8 cellular contexts compared by ENCODE assay signal in genomic region chr15:58931985-58932384, GRCh38. TPM values are rescaled to one million over a fixed set of nuclear protein-coding genes. Genes with fewer than 3 reads are reported as not detected.
DNase-seq lines count a peak whose midpoint lies in the region; ATAC-seq and TF ChIP-seq lines count a peak whose summit lies in the region.

No MANE protein-coding gene starts in this region.

- no peaks in the 10 kb centered on the region for H3K9me3 ChIP-seq in A673 (ENCODE audit: low read depth, low read length, poor library complexity, severe bottlenecking)
- no peaks in the 10 kb centered on the region for H3K9me3 ChIP-seq in neural cell (ENCODE audit: low read length)

- no peak for TF ChIP-seq RAD21 in neural cell (conservative IDR thresholded peaks at IDR 0.05)

- DNase-seq in A673 (ENCODE audit: low spot score) (peak; percentile 56), GM19238 (ENCODE audit: insufficient read length, low spot score) (peak; percentile 8), erythroblast (lab: John Stamatoyannopoulos, UW) (peak; percentile 79 to 81)

- ATAC-seq in SK-N-SH treated with all-trans-retinoic acid at 6 μM for 48 hours, result peak; percentile 12; the same call in 1 of the 3 replicates
- ATAC-seq in GM21825 (IDR thresholded peaks at IDR 0.05; ENCODE audit: unreplicated experiment), result no peak
- ATAC-seq in GM21526 (IDR thresholded peaks at IDR 0.05; ENCODE audit: low FRiP score, unreplicated experiment), result no peak
- no peak for ATAC-seq in GM19452 (IDR thresholded peaks at IDR 0.05; ENCODE audit: unreplicated experiment)

- H4K20me1 ChIP-seq in neural cell (ENCODE audit: insufficient read depth), result no peaks in the 10 kb centered on the region

- H3K4me3 ChIP-seq in A673 (ENCODE audit: low read depth, low read length, poor library complexity, severe bottlenecking) (peak overlapping the region; percentile 91), neural cell (ENCODE audit: low read length) (peak overlapping the region; percentile 94)

- TF ChIP-seq CTCF in A673 (conservative IDR thresholded peaks at IDR 0.05; ENCODE audit: low read depth, low read length) (no peak), neural cell (IDR thresholded peaks at IDR 0.05; ENCODE audit: poor library complexity, severe bottlenecking) (no peak)

- H3F3A ChIP-seq in neural cell (ENCODE audit: insufficient read depth, low read length, poor library complexity, severe bottlenecking), result peaks cover 7% of the 10 kb centered on the region

- H3K9ac ChIP-seq in neural cell (ENCODE audit: low read length), result peak overlapping the region; percentile 96

- no peaks in the 10 kb centered on the region for H3K9me2 ChIP-seq in neural cell (ENCODE audit: insufficient read depth, low read length)

- H3K36me3 ChIP-seq in A673 (ENCODE audit: insufficient read depth, low read length, poor library complexity, severe bottlenecking) (peaks cover 26% of the 10 kb centered on the region), neural cell (ENCODE audit: insufficient read depth, low read length) (peaks cover 7% of the 10 kb centered on the region)

- peak overlapping the region; percentile 84 for H3K4me2 ChIP-seq in neural cell (ENCODE audit: low read length)

- H3K27me3 ChIP-seq in A673 (replicated peaks; ENCODE audit: insufficient read depth, low read depth, low read length, poor library complexity) (no peaks in the 10 kb centered on the region), neural cell (ENCODE audit: insufficient read depth, low read depth, low read length) (no peaks in the 10 kb centered on the region)

- intact Hi-C loops in A673 (cut with micrococcal nuclease; ENCODE audit: unreplicated experiment), result no loop called here

- no TSS peak for BruUV-seq in A673 (replicated peaks; lab: Mats Ljungman, UMichigan)

- H3K27ac ChIP-seq in A673 (ENCODE audit: low read depth, low read length, poor library complexity, severe bottlenecking) (peak overlapping the region; percentile 99), neural cell (ENCODE audit: low read length) (no peak overlapping the region)

- peaks cover 10% of the 10 kb centered on the region for H3K4me1 ChIP-seq in A673 (ENCODE audit: insufficient read depth, low read length, poor library complexity, severe bottlenecking)

- peaks cover 50% of the 10 kb centered on the region for H3K79me2 ChIP-seq in neural cell (replicated peaks; ENCODE audit: insufficient read depth, low read length)

- TF ChIP-seq EP300 in neural cell (conservative IDR thresholded peaks at IDR 0.05; ENCODE audit: poor library complexity, severe bottlenecking), result no peak

- no peak overlapping the region for H2AFZ ChIP-seq in neural cell (ENCODE audit: low read depth, low read length)

- POLR2A ChIA-PET in A673 (lab: Charles Lee; ENCODE audit: low non-redundant PET), result no interaction called here

- TF ChIP-seq POLR2A in erythroblast (IDR thresholded peaks at IDR 0.05; ENCODE audit: low read length), result peak; percentile 57

- CTCF ChIA-PET in A673 (lab: Charles Lee), result no interaction called here

TF ChIP-seq in SK-N-SH treated with all-trans-retinoic acid at 6 μM for 48 hours, 23 proteins besides CTCF, POLR2A, EP300 and RAD21 (continues in another document):
- TF ChIP-seq ZC3H10 (CRISPR knock-in tag; IDR thresholded peaks at IDR 0.05) (no peak), ESRRG (CRISPR knock-in tag; IDR thresholded peaks at IDR 0.05) (no peak), CSRNP3 (CRISPR knock-in tag; IDR thresholded peaks at IDR 0.05) (no peak), ZFP3 (CRISPR knock-in tag; IDR thresholded peaks at IDR 0.05) (no peak), ZNF8 (CRISPR knock-in tag; IDR thresholded peaks at IDR 0.05) (no peak), PATZ1 (CRISPR knock-in tag; IDR thresholded peaks at IDR 0.05; ENCODE audit: borderline replicate concordance) (no peak), CSDC2 (CRISPR knock-in tag; IDR thresholded peaks at IDR 0.05) (no peak)

TF ChIP-seq in neural cell, 6 proteins besides CTCF, POLR2A, EP300 and RAD21:
- TF ChIP-seq TAF1 (IDR thresholded peaks at IDR 0.05; ENCODE audit: low read depth) (no peak), MXI1 (conservative IDR thresholded peaks at IDR 0.05; ENCODE audit: poor library complexity, severe bottlenecking) (no peak), SMC3 (conservative IDR thresholded peaks at IDR 0.05; ENCODE audit: poor library complexity) (no peak), POLR2AphosphoS5 (IDR thresholded peaks at IDR 0.05) (no peak), EZH2 (IDR thresholded peaks at IDR 0.05; ENCODE audit: borderline replicate concordance, insufficient read depth, low read length, poor library complexity, severe bottlenecking) (no peak), REST (IDR thresholded peaks at IDR 0.05; ENCODE audit: borderline replicate concordance) (no peak)
TF ChIP-seq in neural cell: peak in this region for 0.

RNA-seq across cellular contexts. Expression of gene SLTM, which starts 1.5 kb away (rescaled TPM):
- total RNA-seq in A673 (2021), result 117 and 127 TPM in 2 replicates
- 100 and 124 TPM in 2 replicates for polyA plus RNA-seq in neural cell
- 121 and 154 TPM in 2 replicates for polyA minus RNA-seq in neural cell

RNA-seq across cellular contexts. Expression of gene RNF111, which starts 55.5 kb away (rescaled TPM):
- total RNA-seq in A673 (2021), result 30.3 and 34.4 TPM in 2 replicates
- polyA plus RNA-seq in neural cell, result 20.8 and 25.8 TPM in 2 replicates
- polyA minus RNA-seq in neural cell, result 52.1 and 67.0 TPM in 2 replicates

Comparison
In these comparisons a context has a peak if more than half of its experiments do, and no peak if none do; other contexts are left out.
1. DNase-seq: peak in every context shown above with its lines; median percentile 80 in erythroblast; 56 in A673; 8 in GM19238.